17 cellular contexts compared by ENCODE assay signal in genomic region chr9:36729902-36730301, GRCh38.
A peak's percentile ranks its signal among the peaks of the same experiment; 100 is the strongest.
DNase-seq lines count a peak whose midpoint lies in the region; ATAC-seq, FAIRE-seq and TF ChIP-seq lines count a peak whose summit lies in the region.
"Had no signal": no experiment of that assay in that cellular context is flagged by ENCODE, and none has a peak within 500 bp of the region (broad histone marks: within the 10 kb centered on the region; RNA-seq: fewer than 3 reads in every experiment).

No MANE protein-coding gene starts in this region.

- H2AFZ ChIP-seq in IMR-90 (replicated peaks; ENCODE audit: low read length, poor library complexity) (peak overlapping the region; percentile 24), GM12878 (ENCODE audit: control insufficient read depth, low read depth, low read length) (peak overlapping the region; percentile 34)

- H3K79me2 ChIP-seq in GM12878 (ENCODE audit: control insufficient read depth, insufficient read depth, low read length): no peaks in the 10 kb centered on the region

- TF ChIP-seq CTCF in IMR-90 (conservative IDR thresholded peaks at IDR 0.05; ENCODE audit: low read depth, low read length) (no peak), GM12878 (IDR thresholded peaks at IDR 0.05 in 2 of 3, conservative IDR thresholded peaks at IDR 0.05 in 1 of 3; ENCODE audit: control insufficient read depth in 2 of 3, extremely low read depth in 1 of 3, insufficient read depth in 1 of 3, low read depth in 3 of 3, low read length in 3 of 3) (no peak)

- H2BK15ac ChIP-seq in IMR-90 (ENCODE audit: low read depth, low read length): no peak overlapping the region

- H4K5ac ChIP-seq in IMR-90 (ENCODE audit: low read depth, low read length): no peak overlapping the region

- H3K4me1 ChIP-seq in IMR-90 (ENCODE audit: control insufficient read depth, insufficient read depth, low read length) (no peaks in the 10 kb centered on the region), GM12878 (ENCODE audit: control insufficient read depth, insufficient read depth, low read length) (peaks cover 6% of the 10 kb centered on the region)
- H3K4me1 ChIP-seq in CD4-positive, alpha-beta memory T cell (ENCODE audit: insufficient read depth, low read length): no peaks in the 10 kb centered on the region
- H3K4me1 ChIP-seq: SJSA1 had no signal

- H3K56ac ChIP-seq in IMR-90 (ENCODE audit: extremely low read depth, insufficient read depth, low read length): no peak overlapping the region

- BruUV-seq in IMR-90 (replicated peaks; lab: Mats Ljungman, UMichigan) (no TSS peak), GM12878 (replicated peaks; lab: Mats Ljungman, UMichigan) (no TSS peak)

- no peaks in the 10 kb centered on the region for H4K20me1 ChIP-seq in IMR-90 (ENCODE audit: insufficient read depth, low read length)
- H4K20me1 ChIP-seq in GM12878 (ENCODE audit: control insufficient read depth, insufficient read depth): no peaks in the 10 kb centered on the region

- H3K4me2 ChIP-seq in IMR-90 (ENCODE audit: low read depth, low read length): no peak overlapping the region
- H3K4me2 ChIP-seq in GM12878 (ENCODE audit: control insufficient read depth, insufficient read depth): no peak overlapping the region
- H3K4me2 ChIP-seq: KMS-11 had no signal

- H3K9ac ChIP-seq in IMR-90 (ENCODE audit: low read depth, low read length) (no peak overlapping the region), GM12878 (ENCODE audit: control insufficient read depth, insufficient read depth, low read length) (no peak overlapping the region)
- H3K9ac ChIP-seq: KMS-11 had no signal

- no peak overlapping the region for H2BK120ac ChIP-seq in IMR-90 (ENCODE audit: low read depth, low read length)

- TF ChIP-seq POLR2A in IMR-90 (IDR thresholded peaks at IDR 0.05; ENCODE audit: low read depth, low read length) (no peak), GM12878 (IDR thresholded peaks at IDR 0.05; ENCODE audit: low read depth, low read length) (no peak)

- no peak overlapping the region for H3K27ac Mint-ChIP-seq in CD4-positive, alpha-beta memory T cell

- H3K27me3 Mint-ChIP-seq in activated T-cell treated with anti-CD3 and anti-CD28 coated beads, Interleukin-2, amount 50 U/mL, for 4 hours (ENCODE audit: low read depth): no peaks in the 10 kb centered on the region
- no peaks in the 10 kb centered on the region for H3K27me3 Mint-ChIP-seq in CD4-positive, alpha-beta memory T cell

- no peak overlapping the region for H4K91ac ChIP-seq in IMR-90 (ENCODE audit: insufficient read depth, low read depth, low read length)

- RAD21 ChIA-PET in GM12878 (lab: Charles Lee; ENCODE audit: unreplicated experiment): interaction anchor here (2.4 to 4.0 kb wide), 2 partner anchors 97 to 322 kb away, joined by 7 to 35 read pairs; no protein-coding TSS in a partner anchor

- H3K9me1 ChIP-seq in IMR-90 (ENCODE audit: insufficient read depth, low read length): no peaks in the 10 kb centered on the region

- ATAC-seq in IMR-90 (ENCODE audit: low read depth): no peak
- peak; percentile 54 for ATAC-seq in GM12878
- ATAC-seq in activated T-cell treated with anti-CD3 and anti-CD28 coated beads, Interleukin-2, amount 50 U/mL, for 4 hours: no peak

- no peaks in the 10 kb centered on the region; the same call in 1 of the 2 replicates for H3K27me3 ChIP-seq in IMR-90 (ENCODE audit: control insufficient read depth, insufficient read depth, low read length)
- no peaks in the 10 kb centered on the region for H3K27me3 ChIP-seq in GM12878 (replicated peaks in 1 of 2; ENCODE audit: control insufficient read depth in 2 of 2, insufficient read depth in 2 of 2, low read length in 1 of 2)
- no peaks in the 10 kb centered on the region for H3K27me3 ChIP-seq in CD4-positive, alpha-beta memory T cell (ENCODE audit: insufficient read depth, low read length)
- H3K27me3 ChIP-seq: SJSA1 had no signal

- H3K4me1 Mint-ChIP-seq in activated T-cell treated with anti-CD3 and anti-CD28 coated beads, Interleukin-2, amount 50 U/mL, for 4 hours (ENCODE audit: low read depth): peaks cover 1% of the 10 kb centered on the region
- H3K4me1 Mint-ChIP-seq in CD4-positive, alpha-beta memory T cell: no peaks in the 10 kb centered on the region
- H3K4me1 Mint-ChIP-seq: CD4-positive, CD25-positive, alpha-beta regulatory T cell had no signal

- no peak overlapping the region for H2AK5ac ChIP-seq in IMR-90 (ENCODE audit: low read depth, low read length)

- FAIRE-seq in GM12878 (lab: Jason Lieb, UNC): peak; percentile 44
- FAIRE-seq: A204.1, D721Med had no signal

- H3K36me3 ChIP-seq in IMR-90 (ENCODE audit: control insufficient read depth, insufficient read depth, low read length): no peaks in the 10 kb centered on the region
- no peaks in the 10 kb centered on the region for H3K36me3 ChIP-seq in GM12878 (ENCODE audit: control insufficient read depth in 2 of 2, insufficient read depth in 2 of 2, low read length in 1 of 2)
- H3K36me3 ChIP-seq in CD4-positive, alpha-beta memory T cell (ENCODE audit: insufficient read depth, low read length): no peaks in the 10 kb centered on the region
- H3K36me3 ChIP-seq: SJSA1 had no signal

- no peak overlapping the region for H3K23ac ChIP-seq in IMR-90 (ENCODE audit: low read depth, low read length)

- no peak for TF ChIP-seq EP300 in GM12878 (IDR thresholded peaks at IDR 0.05; ENCODE audit: borderline replicate concordance in 1 of 2, control insufficient read depth in 1 of 2, low read depth in 2 of 2, low read length in 2 of 2)

- no peak overlapping the region for H3K4me3 ChIP-seq in IMR-90 (ENCODE audit: insufficient read depth, low read depth, low read length)
- H3K4me3 ChIP-seq in GM12878: no peak overlapping the region
- H3K4me3 ChIP-seq in CD4-positive, alpha-beta memory T cell (ENCODE audit: low read length in 2 of 2): no peak overlapping the region
- H3K4me3 ChIP-seq: SJSA1 had no signal

- H3K9me3 Mint-ChIP-seq in activated T-cell treated with anti-CD3 and anti-CD28 coated beads, Interleukin-2, amount 50 U/mL, for 4 hours: no peaks in the 10 kb centered on the region
- H3K9me3 Mint-ChIP-seq in CD4-positive, alpha-beta memory T cell: no peaks in the 10 kb centered on the region
- H3K9me3 Mint-ChIP-seq: CD4-positive, CD25-positive, alpha-beta regulatory T cell had no signal

- in situ Hi-C loops in Caki2 (cut with HindIII; ENCODE audit: low pct_unique_long_range_greater_than_20kb, low sequenced_read_pairs) (no loop called here), IMR-90 (cut with MboI; ENCODE audit: low sequenced_read_pairs) (loop anchor here (5.0 to 10.0 kb wide), 2 partner anchors 98 to 325 kb away; partner anchors contain the start of gene RNF38), GM12878 (cut with MboI) (loop anchor here (25.0 kb wide), 1 partner anchor 318 kb away; the partner anchor contains the start of gene RNF38)

- WGBS in IMR-90 (ENCODE audit: extremely low coverage in 2 of 2, insufficient read length in 1 of 2), 2 experiments: 78% methylated on average over 2 of the region's 2 CpGs; no CpG with 5 or more reads in 1 of the 2 experiments
- 79% methylated on average over 2 of the region's 2 CpGs for WGBS in GM12878 (ENCODE audit: insufficient coverage, insufficient replicate concordance, low lambda C conversion rate, missing lambda C conversion rate)

- H3K18ac ChIP-seq in IMR-90 (ENCODE audit: low read depth, low read length): no peak overlapping the region

- H3K79me1 ChIP-seq in IMR-90 (ENCODE audit: low read depth in 1 of 2, low read length in 2 of 2): no peaks in the 10 kb centered on the region

- POLR2A ChIA-PET in IMR-90 (lab: Charles Lee; ENCODE audit: unreplicated experiment): no interaction called here
- POLR2A ChIA-PET in GM12878 (lab: Charles Lee): interaction anchor here (0.6 kb wide), 1 partner anchor 552 kb away, joined by 4 read pairs; no protein-coding TSS in a partner anchor
- POLR2A ChIA-PET in CD4-positive, alpha-beta memory T cell (lab: Charles Lee; ENCODE audit: partially characterized antibody): no interaction called here

- H4K8ac ChIP-seq in IMR-90 (ENCODE audit: low read depth in 2 of 2, low read length in 2 of 2): no peak overlapping the region

- no peak overlapping the region for H3K4me3 Mint-ChIP-seq in activated T-cell treated with anti-CD3 and anti-CD28 coated beads, Interleukin-2, amount 50 U/mL, for 4 hours
- no peak overlapping the region for H3K4me3 Mint-ChIP-seq in CD4-positive, alpha-beta memory T cell
- H3K4me3 Mint-ChIP-seq: CD4-positive, CD25-positive, alpha-beta regulatory T cell had no signal

- H3K9me3 ChIP-seq in IMR-90 (ENCODE audit: control insufficient read depth, insufficient read depth, low read length): no peaks in the 10 kb centered on the region
- no peaks in the 10 kb centered on the region for H3K9me3 ChIP-seq in GM12878 (replicated peaks; ENCODE audit: control insufficient read depth, insufficient read depth, low read length)
- H3K9me3 ChIP-seq in CD4-positive, alpha-beta memory T cell (ENCODE audit: control insufficient read depth in 1 of 2, low read length in 2 of 2): no peaks in the 10 kb centered on the region
- H3K9me3 ChIP-seq: SJSA1 had no signal

- no peak overlapping the region for H3K27ac ChIP-seq in IMR-90 (ENCODE audit: insufficient read depth, low read length)
- H3K27ac ChIP-seq in GM12878 (ENCODE audit: control insufficient read depth, insufficient read depth): no peak overlapping the region
- no peak overlapping the region for H3K27ac ChIP-seq in CD4-positive, alpha-beta memory T cell (ENCODE audit: low read depth, low read length)
- H3K27ac ChIP-seq: KMS-11, SJSA1 had no signal

- H3K36me3 Mint-ChIP-seq in activated T-cell treated with anti-CD3 and anti-CD28 coated beads, Interleukin-2, amount 50 U/mL, for 4 hours (ENCODE audit: insufficient read depth): no peaks in the 10 kb centered on the region
- no peaks in the 10 kb centered on the region for H3K36me3 Mint-ChIP-seq in CD4-positive, alpha-beta memory T cell
- H3K36me3 Mint-ChIP-seq: CD4-positive, CD25-positive, alpha-beta regulatory T cell had no signal

- TF ChIP-seq RAD21 in IMR-90 (IDR thresholded peaks at IDR 0.05; ENCODE audit: low read length): no peak
- TF ChIP-seq RAD21 in GM12878 (IDR thresholded peaks at IDR 0.05; ENCODE audit: insufficient read depth, low read depth, low read length): no peak

- no peak overlapping the region for H3K4ac ChIP-seq in IMR-90 (ENCODE audit: low read depth, low read length)

- SMC1A ChIA-PET in GM12878 (lab: Charles Lee; ENCODE audit: uncharacterized antibody, unreplicated experiment): interaction anchor here (0.9 to 2.1 kb wide), 6 partner anchors 15 to 323 kb away, joined by 3 to 37 read pairs (median 4); no protein-coding TSS in a partner anchor

- intact Hi-C loops in IMR-90 (cut with micrococcal nuclease): loop anchor here (1.0 to 2.0 kb wide), 5 partner anchors 97 to 323 kb away; no protein-coding TSS in a partner anchor
- intact Hi-C loops in GM12878 (cut with micrococcal nuclease; ENCODE audit: unreplicated experiment): loop anchor here (1.0 to 10.0 kb wide), 4 partner anchors 97 to 483 kb away; no protein-coding TSS in a partner anchor
- intact Hi-C loops in CD4-positive, alpha-beta memory T cell (cut with micrococcal nuclease): loop anchor here (1.0 kb wide), 1 partner anchor 97 kb away; no protein-coding TSS in a partner anchor

- dilution Hi-C loops in IMR-90 (cut with HindIII; ENCODE audit: low sequenced_read_pairs, unreplicated experiment): no loop called here

- H3K14ac ChIP-seq in IMR-90 (replicated peaks; ENCODE audit: low read depth, low read length): no peak overlapping the region

- no peak overlapping the region for H2AK9ac ChIP-seq in IMR-90 (replicated peaks; ENCODE audit: low read depth, low read length, poor library complexity)

- CTCF ChIA-PET in IMR-90 (lab: Yijun Ruan, JAX) (no interaction called here), GM12878 (lab: Yijun Ruan, JAX) (interaction anchor here (0.7 to 3.0 kb wide), 10 partner anchors 10 to 630 kb away, joined by 3 to 63 read pairs (median 4); no protein-coding TSS in a partner anchor)
- CTCF ChIA-PET in CD4-positive, alpha-beta memory T cell (lab: Charles Lee; ENCODE audit: partially characterized antibody): interaction anchor here (1.7 to 5.2 kb wide), 3 partner anchors 96 to 540 kb away, joined by 7 to 64 read pairs (median 54); no protein-coding TSS in a partner anchor

- no peak overlapping the region for H2BK5ac ChIP-seq in IMR-90 (ENCODE audit: low read depth, low read length, poor library complexity, severe bottlenecking)

- peak; percentile 4 for DNase-seq in Caki2 (ENCODE audit: low read depth)
- peak; percentile 40 for DNase-seq in IMR-90
- DNase-seq in GM12878 (ENCODE audit: low read depth, low spot score): no peak
- DNase-seq in iris pigment epithelial cell (ENCODE audit: low read depth): peak; percentile 70
- DNase-seq in activated T-cell treated with anti-CD3 and anti-CD28 coated beads, Interleukin-2, amount 50 U/mL, for 4 hours: no peak
- no peak for DNase-seq in CD4-positive, alpha-beta memory T cell
- DNase-seq in activated T-cell treated with anti-CD3 and anti-CD28 coated beads for 4 hours: no peak
- no peak for DNase-seq in cerebellar nuclear complex (lab: John Stamatoyannopoulos, UW)
- DNase-seq: CD4-positive, CD25-positive, alpha-beta regulatory T cell; DND-41; NCI-H1417; NCI-H1930; NCI-H2171 treated with DMSO at 0.1 percent for 48 hours had no signal

- H2BK20ac ChIP-seq in IMR-90 (ENCODE audit: low read depth, low read length): no peak overlapping the region

Comparison
In these comparisons a context has a peak if more than half of its experiments do, and no peak if none do; other contexts are left out.
1. DNase-seq: peak in Caki2 (single experiment), IMR-90 (single experiment) and iris pigment epithelial cell (single experiment); none in GM12878 (single experiment), activated T-cell treated with anti-CD3 and anti-CD28 coated beads, Interleukin-2, amount 50 U/mL, for 4 hours (single experiment), CD4-positive, alpha-beta memory T cell (0 of 5), activated T-cell treated with anti-CD3 and anti-CD28 coated beads for 4 hours (single experiment) and cerebellar nuclear complex (0 of 2).